Comparison of ENCODE assay signal across 1 cellular context in the genomic region with DNA sequence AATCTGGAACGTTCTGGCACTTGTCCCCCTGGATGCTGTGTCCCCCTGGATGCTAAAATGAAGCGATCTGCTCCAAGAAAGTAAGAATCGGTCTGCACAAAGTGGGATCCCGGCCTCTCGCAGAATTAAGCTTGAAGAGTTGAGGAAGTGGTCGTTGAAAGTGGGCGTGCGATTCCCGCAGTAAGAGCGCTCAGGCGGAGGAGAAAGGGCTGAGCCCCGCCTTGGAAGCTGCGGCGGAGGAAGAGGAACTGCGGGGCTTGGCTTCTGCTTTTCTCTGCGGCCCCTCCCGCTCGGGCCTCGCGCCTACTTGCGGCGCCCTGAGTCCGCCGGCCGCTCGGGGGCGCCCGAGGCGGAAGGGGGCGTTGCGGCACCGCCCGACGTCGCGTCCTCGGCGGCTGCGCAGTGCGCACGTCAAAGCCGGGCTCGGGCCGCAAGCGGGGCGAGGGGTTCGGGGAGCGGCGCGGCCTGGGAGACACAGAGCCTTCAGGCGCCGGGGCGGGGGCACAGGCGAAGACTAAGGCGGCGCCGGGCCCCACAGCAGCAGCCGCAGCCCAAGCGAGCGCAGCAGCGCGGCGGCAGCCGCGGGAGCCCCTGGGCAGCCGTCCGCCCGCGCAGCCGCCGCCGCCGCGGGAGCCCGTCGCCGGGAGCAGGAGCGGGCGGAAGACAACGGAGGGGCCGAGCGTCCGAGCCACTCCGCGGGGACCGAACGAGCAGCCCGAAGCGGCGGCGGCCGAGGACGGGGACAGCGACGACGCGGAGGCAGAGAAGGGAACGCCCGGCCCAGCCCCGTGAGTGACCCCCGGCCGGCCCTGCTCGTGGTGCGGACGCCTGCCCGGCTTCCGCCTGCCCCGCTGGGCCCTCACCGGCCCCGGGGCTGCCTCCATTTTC.
TF ChIP-seq lines count a peak whose summit lies in the region.

A gene (plus strand): TSS at position 400 of the 888 bp plus-strand sequence. CDS start 47,160 bp downstream, outside the sequence.

TF ChIP-seq in HepG2, 621 proteins besides CTCF, POLR2A, EP300 and RAD21 (continued from another document and continues in another):
- TF ChIP-seq, protein P1, sequence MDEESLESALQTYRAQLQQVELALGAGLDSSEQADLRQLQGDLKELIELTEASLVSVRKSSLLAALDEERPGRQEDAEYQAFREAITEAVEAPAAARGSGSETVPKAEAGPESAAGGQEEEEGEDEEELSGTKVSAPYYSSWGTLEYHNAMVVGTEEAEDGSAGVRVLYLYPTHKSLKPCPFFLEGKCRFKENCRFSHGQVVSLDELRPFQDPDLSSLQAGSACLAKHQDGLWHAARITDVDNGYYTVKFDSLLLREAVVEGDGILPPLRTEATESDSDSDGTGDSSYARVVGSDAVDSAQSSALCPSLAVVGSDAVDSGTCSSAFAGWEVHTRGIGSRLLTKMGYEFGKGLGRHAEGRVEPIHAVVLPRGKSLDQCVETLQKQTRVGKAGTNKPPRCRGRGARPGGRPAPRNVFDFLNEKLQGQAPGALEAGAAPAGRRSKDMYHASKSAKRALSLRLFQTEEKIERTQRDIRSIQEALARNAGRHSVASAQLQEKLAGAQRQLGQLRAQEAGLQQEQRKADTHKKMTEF (CRISPR knock-in tag; IDR thresholded peaks at IDR 0.05) = peak; percentile 64; the same call in 1 of the 2 replicates
- TF ChIP-seq SIN3A (IDR thresholded peaks at IDR 0.05; ENCODE audit: borderline replicate concordance, low read depth, low read length) (no peak; the same call in none of the 2 replicates), MTF1 (CRISPR knock-in tag; IDR thresholded peaks at IDR 0.05) (no peak), ZNF33B (CRISPR knock-in tag; IDR thresholded peaks at IDR 0.05) (no peak; the same call in 1 of the 2 replicates), ZNF101 (CRISPR knock-in tag; IDR thresholded peaks at IDR 0.05; ENCODE audit: borderline replicate concordance, low read depth) (no peak), PHF20 (CRISPR knock-in tag; IDR thresholded peaks at IDR 0.05) (peak; percentile 85), PAWR (CRISPR knock-in tag; IDR thresholded peaks at IDR 0.05; ENCODE audit: borderline replicate concordance) (no peak), ETV5 (CRISPR knock-in tag; IDR thresholded peaks at IDR 0.05; ENCODE audit: borderline replicate concordance) (peak; percentile 62; the same call in 1 of the 2 replicates), ZBTB1 (CRISPR knock-in tag; IDR thresholded peaks at IDR 0.05; ENCODE audit: borderline replicate concordance) (no peak), ZNF768 (CRISPR knock-in tag; IDR thresholded peaks at IDR 0.05) (peak; percentile 63; the same call in 1 of the 2 replicates), ZNF773 (CRISPR knock-in tag; IDR thresholded peaks at IDR 0.05; ENCODE audit: borderline replicate concordance) (no peak; the same call in 1 of the 2 replicates), FOXO1 (CRISPR knock-in tag; IDR thresholded peaks at IDR 0.05) (peak; percentile 70; the same call in 1 of the 2 replicates), ZNF160 (CRISPR knock-in tag; IDR thresholded peaks at IDR 0.05) (no peak), HOXA3 (CRISPR knock-in tag; IDR thresholded peaks at IDR 0.05) (peak; percentile 88), MED8 (CRISPR knock-in tag; IDR thresholded peaks at IDR 0.05; ENCODE audit: insufficient replicate concordance) (no peak), SIX1 (CRISPR knock-in tag; IDR thresholded peaks at IDR 0.05; ENCODE audit: borderline replicate concordance) (no peak), SOX6 (IDR thresholded peaks at IDR 0.05) (no peak), SOX6 (CRISPR knock-in tag; IDR thresholded peaks at IDR 0.05) (peak; percentile 35; the same call in 1 of the 2 replicates), ZNF629 (CRISPR knock-in tag; conservative IDR thresholded peaks at IDR 0.05) (no peak), RAD51 (IDR thresholded peaks at IDR 0.05; ENCODE audit: borderline replicate concordance) (no peak), ZNF720 (CRISPR knock-in tag; IDR thresholded peaks at IDR 0.05) (no peak), ZFP90 (CRISPR knock-in tag; IDR thresholded peaks at IDR 0.05; ENCODE audit: borderline replicate concordance) (no peak; the same call in 1 of the 2 replicates), ZNF251 (CRISPR knock-in tag; IDR thresholded peaks at IDR 0.05) (no peak), ZNF563 (CRISPR knock-in tag; IDR thresholded peaks at IDR 0.05) (no peak; the same call in none of the 2 replicates), ZNF615 (CRISPR knock-in tag; IDR thresholded peaks at IDR 0.05; ENCODE audit: borderline replicate concordance) (no peak), ZNF354B (CRISPR knock-in tag; IDR thresholded peaks at IDR 0.05) (no peak), RFX5 (IDR thresholded peaks at IDR 0.05; ENCODE audit: low read depth, low read length) (no peak)
- TF ChIP-seq, protein P2, sequence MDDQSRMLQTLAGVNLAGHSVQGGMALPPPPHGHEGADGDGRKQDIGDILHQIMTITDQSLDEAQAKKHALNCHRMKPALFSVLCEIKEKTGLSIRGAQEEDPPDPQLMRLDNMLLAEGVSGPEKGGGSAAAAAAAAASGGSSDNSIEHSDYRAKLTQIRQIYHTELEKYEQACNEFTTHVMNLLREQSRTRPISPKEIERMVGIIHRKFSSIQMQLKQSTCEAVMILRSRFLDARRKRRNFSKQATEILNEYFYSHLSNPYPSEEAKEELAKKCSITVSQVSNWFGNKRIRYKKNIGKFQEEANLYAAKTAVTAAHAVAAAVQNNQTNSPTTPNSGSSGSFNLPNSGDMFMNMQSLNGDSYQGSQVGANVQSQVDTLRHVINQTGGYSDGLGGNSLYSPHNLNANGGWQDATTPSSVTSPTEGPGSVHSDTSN (CRISPR knock-in tag; IDR thresholded peaks at IDR 0.05; ENCODE audit: borderline replicate concordance) = no peak
- TF ChIP-seq, protein P3, sequence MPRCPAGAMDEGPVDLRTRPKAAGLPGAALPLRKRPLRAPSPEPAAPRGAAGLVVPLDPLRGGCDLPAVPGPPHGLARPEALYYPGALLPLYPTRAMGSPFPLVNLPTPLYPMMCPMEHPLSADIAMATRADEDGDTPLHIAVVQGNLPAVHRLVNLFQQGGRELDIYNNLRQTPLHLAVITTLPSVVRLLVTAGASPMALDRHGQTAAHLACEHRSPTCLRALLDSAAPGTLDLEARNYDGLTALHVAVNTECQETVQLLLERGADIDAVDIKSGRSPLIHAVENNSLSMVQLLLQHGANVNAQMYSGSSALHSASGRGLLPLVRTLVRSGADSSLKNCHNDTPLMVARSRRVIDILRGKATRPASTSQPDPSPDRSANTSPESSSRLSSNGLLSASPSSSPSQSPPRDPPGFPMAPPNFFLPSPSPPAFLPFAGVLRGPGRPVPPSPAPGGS (CRISPR knock-in tag; IDR thresholded peaks at IDR 0.05) = peak; percentile 77; the same call in 1 of the 2 replicates
- TF ChIP-seq, protein P4, sequence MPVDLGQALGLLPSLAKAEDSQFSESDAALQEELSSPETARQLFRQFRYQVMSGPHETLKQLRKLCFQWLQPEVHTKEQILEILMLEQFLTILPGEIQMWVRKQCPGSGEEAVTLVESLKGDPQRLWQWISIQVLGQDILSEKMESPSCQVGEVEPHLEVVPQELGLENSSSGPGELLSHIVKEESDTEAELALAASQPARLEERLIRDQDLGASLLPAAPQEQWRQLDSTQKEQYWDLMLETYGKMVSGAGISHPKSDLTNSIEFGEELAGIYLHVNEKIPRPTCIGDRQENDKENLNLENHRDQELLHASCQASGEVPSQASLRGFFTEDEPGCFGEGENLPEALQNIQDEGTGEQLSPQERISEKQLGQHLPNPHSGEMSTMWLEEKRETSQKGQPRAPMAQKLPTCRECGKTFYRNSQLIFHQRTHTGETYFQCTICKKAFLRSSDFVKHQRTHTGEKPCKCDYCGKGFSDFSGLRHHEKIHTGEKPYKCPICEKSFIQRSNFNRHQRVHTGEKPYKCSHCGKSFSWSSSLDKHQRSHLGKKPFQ (CRISPR knock-in tag; IDR thresholded peaks at IDR 0.05; ENCODE audit: insufficient replicate concordance) = peak; percentile 58
- TF ChIP-seq, protein P5, sequence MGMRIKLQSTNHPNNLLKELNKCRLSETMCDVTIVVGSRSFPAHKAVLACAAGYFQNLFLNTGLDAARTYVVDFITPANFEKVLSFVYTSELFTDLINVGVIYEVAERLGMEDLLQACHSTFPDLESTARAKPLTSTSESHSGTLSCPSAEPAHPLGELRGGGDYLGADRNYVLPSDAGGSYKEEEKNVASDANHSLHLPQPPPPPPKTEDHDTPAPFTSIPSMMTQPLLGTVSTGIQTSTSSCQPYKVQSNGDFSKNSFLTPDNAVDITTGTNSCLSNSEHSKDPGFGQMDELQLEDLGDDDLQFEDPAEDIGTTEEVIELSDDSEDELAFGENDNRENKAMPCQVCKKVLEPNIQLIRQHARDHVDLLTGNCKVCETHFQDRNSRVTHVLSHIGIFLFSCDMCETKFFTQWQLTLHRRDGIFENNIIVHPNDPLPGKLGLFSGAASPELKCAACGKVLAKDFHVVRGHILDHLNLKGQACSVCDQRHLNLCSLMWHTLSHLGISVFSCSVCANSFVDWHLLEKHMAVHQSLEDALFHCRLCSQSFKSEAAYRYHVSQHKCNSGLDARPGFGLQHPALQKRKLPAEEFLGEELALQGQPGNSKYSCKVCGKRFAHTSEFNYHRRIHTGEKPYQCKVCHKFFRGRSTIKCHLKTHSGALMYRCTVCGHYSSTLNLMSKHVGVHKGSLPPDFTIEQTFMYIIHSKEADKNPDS (CRISPR knock-in tag; IDR thresholded peaks at IDR 0.05) = no peak
- TF ChIP-seq, protein P6, sequence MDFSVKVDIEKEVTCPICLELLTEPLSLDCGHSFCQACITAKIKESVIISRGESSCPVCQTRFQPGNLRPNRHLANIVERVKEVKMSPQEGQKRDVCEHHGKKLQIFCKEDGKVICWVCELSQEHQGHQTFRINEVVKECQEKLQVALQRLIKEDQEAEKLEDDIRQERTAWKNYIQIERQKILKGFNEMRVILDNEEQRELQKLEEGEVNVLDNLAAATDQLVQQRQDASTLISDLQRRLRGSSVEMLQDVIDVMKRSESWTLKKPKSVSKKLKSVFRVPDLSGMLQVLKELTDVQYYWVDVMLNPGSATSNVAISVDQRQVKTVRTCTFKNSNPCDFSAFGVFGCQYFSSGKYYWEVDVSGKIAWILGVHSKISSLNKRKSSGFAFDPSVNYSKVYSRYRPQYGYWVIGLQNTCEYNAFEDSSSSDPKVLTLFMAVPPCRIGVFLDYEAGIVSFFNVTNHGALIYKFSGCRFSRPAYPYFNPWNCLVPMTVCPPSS (IDR thresholded peaks at IDR 0.05) = no peak
- TF ChIP-seq, protein P7, sequence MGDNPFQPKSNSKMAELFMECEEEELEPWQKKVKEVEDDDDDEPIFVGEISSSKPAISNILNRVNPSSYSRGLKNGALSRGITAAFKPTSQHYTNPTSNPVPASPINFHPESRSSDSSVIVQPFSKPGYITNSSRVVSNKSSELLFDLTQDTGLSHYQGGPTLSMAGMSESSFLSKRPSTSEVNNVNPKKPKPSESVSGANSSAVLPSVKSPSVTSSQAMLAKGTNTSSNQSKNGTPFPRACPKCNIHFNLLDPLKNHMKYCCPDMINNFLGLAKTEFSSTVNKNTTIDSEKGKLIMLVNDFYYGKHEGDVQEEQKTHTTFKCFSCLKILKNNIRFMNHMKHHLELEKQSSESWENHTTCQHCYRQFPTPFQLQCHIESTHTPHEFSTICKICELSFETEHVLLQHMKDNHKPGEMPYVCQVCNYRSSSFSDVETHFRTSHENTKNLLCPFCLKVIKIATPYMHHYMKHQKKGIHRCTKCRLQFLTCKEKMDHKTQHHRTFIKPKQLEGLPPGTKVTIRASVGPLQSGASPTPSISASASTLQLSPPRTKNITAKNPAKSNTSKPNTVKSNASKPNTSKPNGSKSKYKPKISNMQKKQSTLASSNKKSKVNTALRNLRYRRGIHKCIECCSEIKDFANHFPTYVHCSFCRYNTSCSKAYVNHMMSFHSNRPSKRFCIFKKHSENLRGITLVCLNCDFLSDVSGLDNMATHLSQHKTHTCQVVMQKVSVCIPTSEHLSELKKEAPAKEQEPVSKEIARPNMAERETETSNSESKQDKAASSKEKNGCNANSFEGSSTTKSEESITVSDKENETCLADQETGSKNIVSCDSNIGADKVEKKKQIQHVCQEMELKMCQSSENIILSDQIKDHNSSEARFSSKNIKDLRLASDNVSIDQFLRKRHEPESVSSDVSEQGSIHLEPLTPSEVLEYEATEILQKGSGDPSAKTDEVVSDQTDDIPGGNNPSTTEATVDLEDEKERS (CRISPR knock-in tag; IDR thresholded peaks at IDR 0.05) = peak; percentile 64; the same call in 1 of the 2 replicates
- TF ChIP-seq, protein P8, sequence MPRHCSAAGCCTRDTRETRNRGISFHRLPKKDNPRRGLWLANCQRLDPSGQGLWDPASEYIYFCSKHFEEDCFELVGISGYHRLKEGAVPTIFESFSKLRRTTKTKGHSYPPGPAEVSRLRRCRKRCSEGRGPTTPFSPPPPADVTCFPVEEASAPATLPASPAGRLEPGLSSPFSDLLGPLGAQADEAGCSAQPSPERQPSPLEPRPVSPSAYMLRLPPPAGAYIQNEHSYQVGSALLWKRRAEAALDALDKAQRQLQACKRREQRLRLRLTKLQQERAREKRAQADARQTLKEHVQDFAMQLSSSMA (CRISPR knock-in tag; IDR thresholded peaks at IDR 0.05) = no peak
- TF ChIP-seq, protein P9, sequence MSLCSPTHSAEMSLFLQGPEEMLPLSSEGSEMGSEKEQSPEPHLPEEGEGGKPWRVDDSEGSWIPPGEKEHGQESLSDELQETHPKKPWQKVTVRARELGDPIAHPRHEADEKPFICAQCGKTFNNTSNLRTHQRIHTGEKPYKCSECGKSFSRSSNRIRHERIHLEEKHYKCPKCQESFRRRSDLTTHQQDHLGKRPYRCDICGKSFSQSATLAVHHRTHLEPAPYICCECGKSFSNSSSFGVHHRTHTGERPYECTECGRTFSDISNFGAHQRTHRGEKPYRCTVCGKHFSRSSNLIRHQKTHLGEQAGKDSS (CRISPR knock-in tag; IDR thresholded peaks at IDR 0.05; ENCODE audit: borderline replicate concordance, low read depth) = peak; percentile 84
- TF ChIP-seq, protein P10, sequence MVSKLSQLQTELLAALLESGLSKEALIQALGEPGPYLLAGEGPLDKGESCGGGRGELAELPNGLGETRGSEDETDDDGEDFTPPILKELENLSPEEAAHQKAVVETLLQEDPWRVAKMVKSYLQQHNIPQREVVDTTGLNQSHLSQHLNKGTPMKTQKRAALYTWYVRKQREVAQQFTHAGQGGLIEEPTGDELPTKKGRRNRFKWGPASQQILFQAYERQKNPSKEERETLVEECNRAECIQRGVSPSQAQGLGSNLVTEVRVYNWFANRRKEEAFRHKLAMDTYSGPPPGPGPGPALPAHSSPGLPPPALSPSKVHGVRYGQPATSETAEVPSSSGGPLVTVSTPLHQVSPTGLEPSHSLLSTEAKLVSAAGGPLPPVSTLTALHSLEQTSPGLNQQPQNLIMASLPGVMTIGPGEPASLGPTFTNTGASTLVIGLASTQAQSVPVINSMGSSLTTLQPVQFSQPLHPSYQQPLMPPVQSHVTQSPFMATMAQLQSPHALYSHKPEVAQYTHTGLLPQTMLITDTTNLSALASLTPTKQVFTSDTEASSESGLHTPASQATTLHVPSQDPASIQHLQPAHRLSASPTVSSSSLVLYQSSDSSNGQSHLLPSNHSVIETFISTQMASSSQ (IDR thresholded peaks at IDR 0.05; ENCODE audit: low read depth) = no peak
- TF ChIP-seq, protein P10 (CRISPR knock-in tag; IDR thresholded peaks at IDR 0.05; ENCODE audit: borderline replicate concordance) = peak; percentile 76; the same call in 1 of the 2 replicates
